20 cellular contexts compared by ENCODE assay signal in the genomic region with DNA sequence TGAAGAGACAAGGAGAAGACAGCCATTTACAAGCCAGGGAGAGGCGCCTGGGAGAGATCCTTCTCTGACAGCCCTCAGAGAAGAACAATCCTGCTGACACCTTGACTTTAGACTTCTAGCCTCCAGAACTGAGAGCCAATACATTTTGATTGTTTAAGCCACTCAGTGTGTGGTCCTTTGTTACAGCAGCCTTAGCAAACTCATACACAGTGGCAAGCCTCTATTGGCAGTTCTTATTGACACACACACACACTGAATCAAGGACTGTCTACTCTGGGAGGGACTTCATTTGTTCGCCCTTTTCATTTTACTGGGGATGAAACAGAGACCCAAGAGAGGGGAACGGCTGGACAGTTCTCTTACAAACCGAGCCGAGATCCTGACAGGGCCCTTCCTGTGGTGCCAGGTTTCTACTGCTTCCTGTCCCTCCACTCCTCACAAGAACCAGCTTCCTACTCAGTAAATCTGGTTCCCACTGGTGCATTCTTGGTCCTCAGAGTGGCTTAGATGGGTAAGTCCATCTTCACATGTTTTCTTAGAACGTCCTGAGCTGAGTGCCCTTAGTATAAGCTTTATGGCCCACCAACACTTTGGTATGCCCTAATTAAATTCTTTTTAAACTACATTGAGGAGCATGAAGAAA. TPM values are rescaled to one million over a fixed set of nuclear protein-coding genes. Genes with fewer than 3 reads are reported as not detected.
DNase-seq lines count a peak whose midpoint lies in the region; ATAC-seq and TF ChIP-seq lines count a peak whose summit lies in the region.
"Had no signal": no experiment of that assay in that cellular context is flagged by ENCODE, and none has a peak within 500 bp of the region (broad histone marks: within the 10 kb centered on the region; RNA-seq: fewer than 3 reads in every experiment).

No MANE protein-coding gene starts in this region.

- TF ChIP-seq CTCF in spleen (IDR thresholded peaks at IDR 0.05 in 8 of 11, conservative IDR thresholded peaks at IDR 0.05 in 3 of 11) (no peak), prostate gland (IDR thresholded peaks at IDR 0.05) (no peak), lower lobe of right lung (IDR thresholded peaks at IDR 0.05) (no peak)

- no peaks in the 10 kb centered on the region for H3K27me3 Mint-ChIP-seq in activated naive CD4-positive, alpha-beta T cell treated with anti-CD3 and anti-CD28 coated beads, Interleukin-2, amount 10 ng/mL, durations not matched to agents 7 days and 5 days
- no peaks in the 10 kb centered on the region for H3K27me3 Mint-ChIP-seq in activated T-helper 17 cell treated with anti-CD3 and anti-CD28 coated beads, Interleukin-2, amount 50 U/mL, for 72 hours

- intact Hi-C loops in spleen (cut with DNase I; ENCODE audit: low total_unique reads) = no loop called here
- intact Hi-C loops in prostate gland (cut with DNase I) = no loop called here
- intact Hi-C loops in lower lobe of right lung (cut with DNase I) = no loop called here

- no peaks in the 10 kb centered on the region for H3K27me3 ChIP-seq in spleen (replicated peaks in 1 of 7)
- H3K27me3 ChIP-seq in prostate gland (replicated peaks; ENCODE audit: insufficient read depth) = no peaks in the 10 kb centered on the region
- H3K27me3 ChIP-seq in lower lobe of right lung (ENCODE audit: low read depth) = no peaks in the 10 kb centered on the region

- H3K4me1 ChIP-seq in spleen (peaks cover 30 to 98% (median 72%) of the 10 kb centered on the region in 6 donors), prostate gland (replicated peaks) (no peaks in the 10 kb centered on the region), lower lobe of right lung (peaks cover 32% of the 10 kb centered on the region)

- ATAC-seq in GM18505 (IDR thresholded peaks at IDR 0.05; ENCODE audit: unreplicated experiment) = no peak
- no peak for ATAC-seq in activated T-helper 17 cell treated with anti-CD3 and anti-CD28 coated beads, Interleukin-2, amount 50 U/mL, for 72 hours (replicated peaks)
- no peak for ATAC-seq in lower lobe of right lung
- no peak for ATAC-seq in HG02763 (IDR thresholded peaks at IDR 0.05; ENCODE audit: unreplicated experiment)

- no peak overlapping the region for H3K4me3 Mint-ChIP-seq in activated naive CD4-positive, alpha-beta T cell treated with anti-CD3 and anti-CD28 coated beads, Interleukin-2, amount 10 ng/mL, durations not matched to agents 7 days and 5 days
- H3K4me3 Mint-ChIP-seq in activated T-helper 17 cell treated with anti-CD3 and anti-CD28 coated beads, Interleukin-2, amount 50 U/mL, for 72 hours = peak overlapping the region; percentile 79
- H3K4me3 Mint-ChIP-seq: nephron had no signal

- peaks cover 83% of the 10 kb centered on the region for H3K36me3 Mint-ChIP-seq in activated naive CD4-positive, alpha-beta T cell treated with anti-CD3 and anti-CD28 coated beads, Interleukin-2, amount 10 ng/mL, durations not matched to agents 7 days and 5 days
- peaks cover 100% of the 10 kb centered on the region for H3K36me3 Mint-ChIP-seq in activated T-helper 17 cell treated with anti-CD3 and anti-CD28 coated beads, Interleukin-2, amount 50 U/mL, for 72 hours (ENCODE audit: low read depth)

- H3K9me3 Mint-ChIP-seq in activated naive CD4-positive, alpha-beta T cell treated with anti-CD3 and anti-CD28 coated beads, Interleukin-2, amount 10 ng/mL, durations not matched to agents 7 days and 5 days = no peaks in the 10 kb centered on the region
- H3K9me3 Mint-ChIP-seq in activated T-helper 17 cell treated with anti-CD3 and anti-CD28 coated beads, Interleukin-2, amount 50 U/mL, for 72 hours = no peaks in the 10 kb centered on the region
- H3K9me3 Mint-ChIP-seq: nephron had no signal

- H3K27ac ChIP-seq in spleen = peak overlapping the region in 6 of 8 donors; percentile 23 to 79 (median 40)
- H3K27ac ChIP-seq in prostate gland = no peak overlapping the region
- no peak overlapping the region for H3K27ac ChIP-seq in lower lobe of right lung

- no peaks in the 10 kb centered on the region for H3K9me3 ChIP-seq in spleen
- H3K9me3 ChIP-seq in prostate gland = no peaks in the 10 kb centered on the region
- no peaks in the 10 kb centered on the region for H3K9me3 ChIP-seq in lower lobe of right lung

- peaks cover 95% of the 10 kb centered on the region for H3K4me1 Mint-ChIP-seq in activated naive CD4-positive, alpha-beta T cell treated with anti-CD3 and anti-CD28 coated beads, Interleukin-2, amount 10 ng/mL, durations not matched to agents 7 days and 5 days
- H3K4me1 Mint-ChIP-seq in activated T-helper 17 cell treated with anti-CD3 and anti-CD28 coated beads, Interleukin-2, amount 50 U/mL, for 72 hours = peaks cover 56% of the 10 kb centered on the region

- H3K27ac Mint-ChIP-seq in activated naive CD4-positive, alpha-beta T cell treated with anti-CD3 and anti-CD28 coated beads, Interleukin-2, amount 10 ng/mL, durations not matched to agents 7 days and 5 days = peak overlapping the region; percentile 87
- peak overlapping the region; percentile 98 for H3K27ac Mint-ChIP-seq in activated T-helper 17 cell treated with anti-CD3 and anti-CD28 coated beads, Interleukin-2, amount 50 U/mL, for 72 hours
- H3K27ac Mint-ChIP-seq: nephron had no signal

- peak; percentile 60 for TF ChIP-seq POLR2A in GM18505 (IDR thresholded peaks at IDR 0.05; ENCODE audit: borderline replicate concordance, extremely low read depth, insufficient read depth, insufficient read length)
- no peak for TF ChIP-seq POLR2A in spleen (IDR thresholded peaks at IDR 0.05)
- TF ChIP-seq POLR2A in prostate gland (IDR thresholded peaks at IDR 0.05) = no peak

- CTCF ChIA-PET in activated naive CD4-positive, alpha-beta T cell treated with anti-CD3 and anti-CD28 coated beads, Interleukin-2, amount 10 ng/mL, durations not matched to agents 7 days and 5 days (lab: Charles Lee) = interaction anchor here (1.2 to 2.4 kb wide), 6 partner anchors 10 to 43 kb away, joined by 3 to 14 read pairs (median 4); a partner anchor contains a TSS

- H3K36me3 ChIP-seq in spleen (peaks cover 0 to 29% (median 0%) of the 10 kb centered on the region in 6 donors), prostate gland (no peaks in the 10 kb centered on the region), lower lobe of right lung (no peaks in the 10 kb centered on the region)

- WGBS in spleen, 5 donors = 73 to 84% (median 79%) methylated on average over 6 of the region's 6 CpGs
- WGBS in prostate gland = 95% methylated on average over 6 of the region's 6 CpGs

- no peak overlapping the region for H3K4me3 ChIP-seq in spleen
- H3K4me3 ChIP-seq in prostate gland = no peak overlapping the region
- no peak overlapping the region for H3K4me3 ChIP-seq in lower lobe of right lung

- DNase-seq in activated naive CD4-positive, alpha-beta T cell treated with anti-CD3 and anti-CD28 coated beads, Interleukin-2, amount 10 ng/mL, durations not matched to agents 7 days and 5 days = no peak
- no peak for DNase-seq in activated naive CD4-positive, alpha-beta T cell treated with anti-CD3 and anti-CD28 coated beads, Interleukin-2, amount 50 U/mL, for 16 hours
- DNase-seq in spleen (no peak), prostate gland (ENCODE audit: low spot score) (no peak), lower lobe of right lung (no peak)
- DNase-seq: activated effector memory CD4-positive, alpha-beta T cell treated with Interleukin-2 at 50 U/mL for 16 hours; kidney; NCI-H146; NCI-H774; posterior cingulate gyrus; stimulated activated CD4-positive, alpha-beta T cell treated with anti-CD3 and anti-CD28 coated beads, Interleukin-2, amount 100 ng/mL, for 48 hours; substantia nigra; T1000 had no signal

RNA-seq across cellular contexts. Expression of a gene that starts 14.7 kb away (rescaled TPM):
- total RNA-seq in activated T-helper 17 cell treated with anti-CD3 and anti-CD28 coated beads, Interleukin-2, amount 50 U/mL, for 72 hours = 100 to 1,000 TPM; 121 to 186 TPM
- total RNA-seq in spleen = 10 to 100 TPM in 6 of 7 donors, 1 to 10 TPM in 1; 7.4 to 18.3 (median 11.3) TPM
- polyA plus RNA-seq in spleen = 1 to 10 TPM; 2.8 to 3.9 (median 3.2) TPM
- total RNA-seq in prostate gland = under 1 TPM; 0.17 to 0.36 TPM
- 1.4 TPM for total RNA-seq in lower lobe of right lung
- total RNA-seq: G401, M059J, skeletal muscle tissue had no signal

RNA-seq across cellular contexts. Expression of a gene that starts 52.8 kb away (rescaled TPM):
- total RNA-seq in activated T-helper 17 cell treated with anti-CD3 and anti-CD28 coated beads, Interleukin-2, amount 50 U/mL, for 72 hours = 10 to 100 TPM; 15.7 to 37.3 TPM
- total RNA-seq in spleen (10 to 100 TPM; 50.3 to 76.1 (median 62.5) TPM), prostate gland (1 to 10 TPM; 1.2 to 6.7 TPM), lower lobe of right lung (24.1 TPM)
- polyA plus RNA-seq in spleen = 10 to 100 TPM in 1 of 3 donors, 1 to 10 TPM in 2; 4.7 to 10.9 (median 5.4) TPM
- total RNA-seq: G401, M059J had no signal

Comparison
In these comparisons a context has a peak if more than half of its experiments do, and no peak if none do; other contexts are left out.
1. H3K27ac ChIP-seq: peak in spleen (6 of 8); none in prostate gland (0 of 2) and lower lobe of right lung (single experiment).
2. RNA of a gene that starts 14.7 kb away (total RNA-seq): 121 to 186 TPM in activated T-helper 17 cell treated with anti-CD3 and anti-CD28 coated beads, Interleukin-2, amount 50 U/mL, for 72 hours; 7.4 to 18.3 TPM in spleen, 1.4 TPM in lower lobe of right lung (single experiment) and 0.17 to 0.36 TPM in prostate gland; every median in the first group is over 4 times any median in the second.